Comparison of ENCODE assay signal across 22 cellular contexts in the genomic region with DNA sequence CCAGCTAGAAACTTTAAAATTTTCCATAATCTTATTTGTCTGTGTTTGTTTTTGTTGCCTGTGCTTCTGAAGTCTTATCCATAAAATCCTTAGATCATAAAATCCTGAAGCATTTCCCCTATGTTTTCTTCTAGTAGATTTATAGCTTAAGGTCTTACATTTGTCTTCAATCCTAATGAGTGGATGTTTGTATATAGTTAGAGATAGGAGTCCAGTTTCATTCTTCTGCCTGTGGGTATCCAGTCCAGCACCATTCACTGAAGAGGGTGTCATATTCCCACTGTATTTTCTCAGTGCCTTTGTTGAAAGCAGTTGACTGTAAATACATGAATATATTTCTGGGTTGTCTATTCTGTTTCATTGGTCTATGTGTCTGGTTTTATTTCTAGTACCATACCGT. TPM values are rescaled to one million over a fixed set of nuclear protein-coding genes. Genes with fewer than 3 reads are reported as not detected.
"Had no signal": no experiment of that assay in that cellular context is flagged by ENCODE, and none has a peak within 500 bp of the region (broad histone marks: within the 10 kb centered on the region; RNA-seq: fewer than 3 reads in every experiment).

No MANE protein-coding gene starts in this region.

- DNase-seq: dermis blood vessel endothelial cell; effector memory CD4-positive, alpha-beta T cell; esophagus squamous epithelium; hypothalamus; immature natural killer cell; natural killer cell; occipital lobe; ovary; posterior cingulate gyrus; psoas muscle; right cardiac atrium; sigmoid colon; stimulated activated CD4-positive, alpha-beta T cell treated with anti-CD3 and anti-CD28 coated beads, Interleukin-2, amount 100 ng/mL, for 24 hours; stimulated activated CD4-positive, alpha-beta T cell treated with anti-CD3 and anti-CD28 coated beads, Interleukin-4, amount 100 ng/mL, for 4 hours; stimulated activated naive CD8-positive, alpha-beta T cell treated with anti-CD3 and anti-CD28 coated beads, Interleukin-15, Interleukin-2, amounts not matched to agents 100 U/mL and 50 U/mL, for 24 hours; substantia nigra; testis; tibial artery had no signal

- ATAC-seq: left lobe of liver; natural killer cell; psoas muscle; right cardiac atrium; stimulated activated memory B cell treated with anti-CD40 and anti-IgM and Interleukin-4, amounts not matched to agents 10 μg/mL and 1 μg/mL and 100 μg/mL, for 72 hours; stimulated activated naive CD8-positive, alpha-beta T cell treated with anti-CD3 and anti-CD28 coated beads, Interleukin-15, Interleukin-2, amounts not matched to agents 100 U/mL and 50 U/mL, for 24 hours had no signal

RNA-seq across cellular contexts. Expression of a gene that starts 44.8 kb away (rescaled TPM):
- total RNA-seq: dermis blood vessel endothelial cell, esophagus squamous epithelium, mononuclear cell, natural killer cell, renal cortical epithelial cell had no signal
